ENCODE assay signal across 1 cellular context in the genomic region with DNA sequence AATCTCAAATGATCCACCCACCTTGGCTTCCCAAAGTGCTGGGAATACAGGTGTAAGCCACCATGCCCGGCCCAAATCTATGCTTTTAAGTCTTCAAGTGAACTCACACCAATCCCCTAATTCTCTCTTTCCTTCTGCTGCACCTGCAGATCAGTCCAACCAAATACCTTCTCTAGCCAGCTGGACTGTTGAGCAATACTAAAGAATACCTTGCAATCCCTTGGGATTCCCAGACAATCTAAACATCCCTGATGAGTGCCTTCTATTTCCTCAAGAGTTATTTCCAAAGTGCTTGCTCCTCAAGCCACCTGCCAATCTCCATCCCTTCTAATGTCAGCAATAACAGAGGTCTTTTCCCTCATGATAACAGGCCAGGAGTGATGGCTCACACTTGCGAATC.
TF ChIP-seq lines count a peak whose summit lies in the region.

No MANE protein-coding gene starts in this region.

TF ChIP-seq in IMR-90, 13 proteins besides CTCF, POLR2A, EP300 and RAD21 (continued from another document):
- TF ChIP-seq, protein P1, sequence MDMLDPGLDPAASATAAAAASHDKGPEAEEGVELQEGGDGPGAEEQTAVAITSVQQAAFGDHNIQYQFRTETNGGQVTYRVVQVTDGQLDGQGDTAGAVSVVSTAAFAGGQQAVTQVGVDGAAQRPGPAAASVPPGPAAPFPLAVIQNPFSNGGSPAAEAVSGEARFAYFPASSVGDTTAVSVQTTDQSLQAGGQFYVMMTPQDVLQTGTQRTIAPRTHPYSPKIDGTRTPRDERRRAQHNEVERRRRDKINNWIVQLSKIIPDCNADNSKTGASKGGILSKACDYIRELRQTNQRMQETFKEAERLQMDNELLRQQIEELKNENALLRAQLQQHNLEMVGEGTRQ (IDR thresholded peaks at IDR 0.05; ENCODE audit: low read depth, low read length) = no peak
- TF ChIP-seq NFE2L2 (IDR thresholded peaks at IDR 0.05; ENCODE audit: low read depth, low read length) = no peak
TF ChIP-seq in IMR-90: peak in this region for 1.
